Comparison of ENCODE assay signal across 8 cellular contexts in the genomic region with DNA sequence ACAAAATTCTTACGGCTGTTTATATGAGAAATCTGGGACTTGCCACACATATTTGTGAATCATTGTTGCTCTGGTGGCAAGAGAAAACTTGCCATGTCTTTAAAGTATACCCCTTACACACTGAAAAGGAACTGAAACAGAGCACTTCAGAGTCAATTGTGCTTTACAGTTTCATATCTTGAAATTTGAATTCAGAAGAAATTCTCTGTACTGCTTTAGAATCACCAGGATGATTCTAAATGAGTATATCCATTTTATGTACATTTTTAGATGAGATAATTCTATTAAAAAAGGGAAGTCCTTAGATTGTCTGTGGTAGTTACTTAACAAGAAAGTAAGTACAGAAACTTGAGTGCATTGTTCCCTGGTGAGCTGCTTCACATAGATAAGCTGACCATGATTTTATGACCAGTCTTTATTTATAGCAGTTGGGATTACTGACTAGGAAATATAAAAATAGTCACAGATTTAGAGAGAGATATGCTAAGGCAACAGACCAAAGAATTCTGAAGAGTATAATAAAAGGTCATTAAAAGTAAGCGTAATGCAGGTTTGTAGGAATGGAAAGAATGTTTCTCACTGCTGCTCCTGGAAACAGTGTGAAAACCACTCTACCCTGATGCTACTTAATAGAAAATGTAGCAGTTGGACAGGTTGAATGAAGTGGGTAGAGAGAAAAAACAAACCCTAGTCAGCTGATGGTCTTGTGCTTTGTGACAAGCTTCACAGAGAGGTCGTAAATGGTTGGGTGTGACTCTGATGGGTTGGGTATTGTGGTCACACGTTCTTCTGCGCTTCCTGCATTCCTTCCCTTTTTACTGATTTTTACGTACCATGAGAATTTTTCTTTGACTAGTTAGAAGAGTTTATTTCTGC. TPM values are rescaled to one million over a fixed set of nuclear protein-coding genes. Genes with fewer than 3 reads are reported as not detected.
DNase-seq lines count a peak whose midpoint lies in the region; ATAC-seq and TF ChIP-seq lines count a peak whose summit lies in the region.

No MANE protein-coding gene starts in this region.

- intact Hi-C loops in breast epithelium (cut with DNase I; ENCODE audit: low total_unique reads) (no loop called here), MCF 10A (cut with micrococcal nuclease) (no loop called here), vagina (cut with DNase I) (loop anchor here (5.0 kb wide), 1 partner anchor 38 kb away; no protein-coding TSS in a partner anchor)

- H3K4me3 Mint-ChIP-seq in MCF 10A (ENCODE audit: unreplicated experiment) (no peak overlapping the region), brain (peak overlapping the region in 2 of 5 experiments; percentile 12 to 23), memory B cell (no peak overlapping the region)

- H3K4me3 ChIP-seq in breast epithelium (no peak overlapping the region), vagina (peak overlapping the region in 1 of 2 donors; percentile 9)

- no peaks in the 10 kb centered on the region for H3K9me3 ChIP-seq in breast epithelium
- H3K9me3 ChIP-seq in vagina: no peaks in the 10 kb centered on the region

- no peak for TF ChIP-seq POLR2A in breast epithelium (IDR thresholded peaks at IDR 0.05)
- TF ChIP-seq POLR2A in vagina (IDR thresholded peaks at IDR 0.05): no peak

- CTCF ChIA-PET in MCF 10A (lab: Yijun Ruan, JAX): interaction anchor here (0.8 kb wide), 1 partner anchor 13 kb away, joined by 3 read pairs; no protein-coding TSS in a partner anchor

- H3K4me1 ChIP-seq in breast epithelium (no peaks in the 10 kb centered on the region), vagina (peaks cover 65% of the 10 kb centered on the region)

- POLR2A ChIA-PET in MCF 10A (lab: Yijun Ruan, JAX): interaction anchor here (0.5 to 1.2 kb wide), 3 partner anchors 10 to 84 kb away, joined by 3 read pairs; no protein-coding TSS in a partner anchor

- no peaks in the 10 kb centered on the region for H3K36me3 Mint-ChIP-seq in MCF 10A (ENCODE audit: insufficient read depth, unreplicated experiment)
- no peaks in the 10 kb centered on the region for H3K36me3 Mint-ChIP-seq in brain
- no peaks in the 10 kb centered on the region for H3K36me3 Mint-ChIP-seq in memory B cell

- peak; percentile 71 for ATAC-seq in HG02571 (IDR thresholded peaks at IDR 0.05; ENCODE audit: unreplicated experiment)
- ATAC-seq in memory B cell (ENCODE audit: low read depth): peak; percentile 74

- no peak for TF ChIP-seq CTCF in breast epithelium (IDR thresholded peaks at IDR 0.05)
- TF ChIP-seq CTCF in MCF 10A (IDR thresholded peaks at IDR 0.05; ENCODE audit: unreplicated experiment): no peak
- TF ChIP-seq CTCF in brain (conservative IDR thresholded peaks at IDR 0.05): no peak
- TF ChIP-seq CTCF in vagina (IDR thresholded peaks at IDR 0.05): no peak

- H3K27ac ChIP-seq in breast epithelium (peak overlapping the region; percentile 64 to 70), vagina (peak overlapping the region; percentile 82)

- no peaks in the 10 kb centered on the region for H3K27me3 Mint-ChIP-seq in MCF 10A (ENCODE audit: insufficient read depth, unreplicated experiment)
- H3K27me3 Mint-ChIP-seq in brain: no peaks in the 10 kb centered on the region
- peaks cover 43% of the 10 kb centered on the region for H3K27me3 Mint-ChIP-seq in memory B cell

- H3K36me3 ChIP-seq in breast epithelium (no peaks in the 10 kb centered on the region), vagina (no peaks in the 10 kb centered on the region)

- H3K27me3 ChIP-seq in breast epithelium: no peaks in the 10 kb centered on the region
- no peaks in the 10 kb centered on the region for H3K27me3 ChIP-seq in vagina

- DNase-seq in breast epithelium (ENCODE audit: low spot score in 2 of 2): no peak
- no peak for DNase-seq in MCF 10A (ENCODE audit: unreplicated experiment)
- DNase-seq in NAMALWA (ENCODE audit: low spot score): peak; percentile 80
- no peak for DNase-seq in memory B cell (ENCODE audit: low spot score in 2 of 2)
- DNase-seq in vagina (ENCODE audit: extremely low spot score in 2 of 2): no peak
- DNase-seq in cortex of kidney (lab: John Stamatoyannopoulos, UW): no peak

- H3K27ac Mint-ChIP-seq in MCF 10A (ENCODE audit: low read depth, unreplicated experiment) (no peak overlapping the region), brain (peak overlapping the region; percentile 5 to 90 (median 35)), memory B cell (no peak overlapping the region)

- BruUV-seq in MCF 10A (replicated peaks; lab: Mats Ljungman, UMichigan): no TSS peak

- H3K9me3 Mint-ChIP-seq in MCF 10A (ENCODE audit: unreplicated experiment) (no peaks in the 10 kb centered on the region), brain (no peaks in the 10 kb centered on the region), memory B cell (no peaks in the 10 kb centered on the region)

- H3K4me1 Mint-ChIP-seq in MCF 10A (ENCODE audit: insufficient read depth, unreplicated experiment): peaks cover 19% of the 10 kb centered on the region
- peaks cover 61% of the 10 kb centered on the region for H3K4me1 Mint-ChIP-seq in brain
- peaks cover 15% of the 10 kb centered on the region for H3K4me1 Mint-ChIP-seq in memory B cell

RNA-seq across cellular contexts. Expression of gene FNIP2, which starts 41.0 kb away (rescaled TPM):
- total RNA-seq in breast epithelium (10 to 100 TPM; 40.3 to 70.4 (median 55.2) TPM), MCF 10A (2022) (6.4 and 9.3 TPM in 2 replicates), vagina (25.3 TPM)
- polyA plus RNA-seq in brain (ENCODE audit: insufficient read depth, low read depth, low replicate concordance): 6.8 TPM

Comparison
In these comparisons a context has a peak if more than half of its experiments do, and no peak if none do; other contexts are left out.
1. H3K27ac Mint-ChIP-seq: peak in brain (5 of 5); none in MCF 10A (single experiment) and memory B cell (single experiment).